Comparison of ENCODE assay signal across 14 cellular contexts in the genomic region with DNA sequence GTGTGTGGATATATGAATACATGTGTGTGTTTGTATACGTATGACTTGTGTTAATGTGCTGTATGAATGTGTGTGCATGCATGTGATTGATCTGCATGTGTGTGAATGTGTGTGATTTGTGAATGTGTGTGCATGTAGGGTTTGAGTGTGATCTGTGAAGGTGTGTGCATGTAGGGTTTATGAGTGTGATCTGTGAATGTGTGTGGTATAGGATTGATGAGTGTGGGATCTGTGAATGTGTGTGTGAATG.
DNase-seq lines count a peak whose midpoint lies in the region; ATAC-seq and TF ChIP-seq lines count a peak whose summit lies in the region.
"Had no signal": no experiment of that assay in that cellular context is flagged by ENCODE, and none has a peak within 500 bp of the region (broad histone marks: within the 10 kb centered on the region; RNA-seq: fewer than 3 reads in every experiment).

No MANE protein-coding gene starts in this region.

- no peak overlapping the region for H2AFZ ChIP-seq in Karpas-422 (ENCODE audit: low read length)

- H3K9me2 ChIP-seq in Karpas-422 (replicated peaks; ENCODE audit: insufficient read depth, low read length) = no peaks in the 10 kb centered on the region

- H3K4me2 ChIP-seq in Karpas-422 (ENCODE audit: low read depth, low read length, poor library complexity, severe bottlenecking) = peak overlapping the region; percentile 61

- H3K27me3 ChIP-seq in heart right ventricle = no peaks in the 10 kb centered on the region
- H3K27me3 ChIP-seq in Karpas-422 (ENCODE audit: low read length) = no peaks in the 10 kb centered on the region
- H3K27me3 ChIP-seq: heart left ventricle had no signal

- H3K9ac ChIP-seq in Karpas-422 (ENCODE audit: low read length) = peak overlapping the region; percentile 35; the same call in 1 of the 2 replicates

- peaks cover 7 to 83% (median 40%) of the 10 kb centered on the region in 9 donors for H3K4me1 ChIP-seq in heart right ventricle
- no peaks in the 10 kb centered on the region; the same call in 1 of the 2 replicates for H3K4me1 ChIP-seq in Karpas-422 (ENCODE audit: low read length)

- H3K4me3 ChIP-seq in heart right ventricle (no peak overlapping the region), Karpas-422 (ENCODE audit: low read length) (no peak overlapping the region)
- H3K4me3 ChIP-seq: heart left ventricle had no signal

- H3K9me3 Mint-ChIP-seq in memory B cell = no peaks in the 10 kb centered on the region
- H3K9me3 Mint-ChIP-seq: activated T-helper 17 cell treated with anti-CD3 and anti-CD28 coated beads, Interleukin-2, amount 50 U/mL, for 72 hours; brain had no signal

- DNase-seq in Right ventricle myocardium superior (peak; percentile 4), heart right ventricle (no peak), Karpas-422 (peak; percentile 43), memory B cell (ENCODE audit: low spot score in 2 of 2) (no peak), DMS153 treated with DMSO at 0.1 percent for 48 hours (lab: John Stamatoyannopoulos, UW; ENCODE audit: unreplicated experiment) (no peak)
- DNase-seq in activated CD8-positive, alpha-beta memory T cell treated with anti-CD3 and anti-CD28 coated beads, Interleukin-2, amount 50 U/mL, for 4 hours = no peak
- DNase-seq: left cardiac atrium, mammary epithelial cell, NCI-H1436 treated with DMSO at 0.1 percent for 48 hours had no signal

- ATAC-seq in Right ventricle myocardium superior (ENCODE audit: poor library complexity) = no peak
- no peak for ATAC-seq in heart right ventricle
- no peak for ATAC-seq in memory B cell (ENCODE audit: low read depth)
- no peak for ATAC-seq in HG02970 (IDR thresholded peaks at IDR 0.05; ENCODE audit: low FRiP score, unreplicated experiment)
- ATAC-seq: activated T-helper 17 cell treated with anti-CD3 and anti-CD28 coated beads, Interleukin-2, amount 50 U/mL, for 72 hours; heart left ventricle; left cardiac atrium; Panc1 had no signal

- no peaks in the 10 kb centered on the region for H4K20me1 ChIP-seq in Karpas-422 (ENCODE audit: insufficient read depth, low read depth, low read length)

- H3K36me3 ChIP-seq in heart right ventricle (peaks cover 0 to 96% (median 13%) of the 10 kb centered on the region in 9 donors), Karpas-422 (ENCODE audit: insufficient read depth, low read length) (peaks cover 61% of the 10 kb centered on the region)

- no peaks in the 10 kb centered on the region for H3K27me3 Mint-ChIP-seq in memory B cell
- H3K27me3 Mint-ChIP-seq: activated T-helper 17 cell treated with anti-CD3 and anti-CD28 coated beads, Interleukin-2, amount 50 U/mL, for 72 hours had no signal

- no peak overlapping the region for H3K4me3 Mint-ChIP-seq in memory B cell
- H3K4me3 Mint-ChIP-seq: brain had no signal

- no peak for TF ChIP-seq CTCF in heart right ventricle (IDR thresholded peaks at IDR 0.05)

- intact Hi-C loops in Right ventricle myocardium superior (cut with DNase I) = no loop called here
- intact Hi-C loops in heart right ventricle (cut with DNase I) = loop anchor here in 9 of 10 donors (2.0 to 10.0 kb wide), 8 partner anchors 48 to 808 kb away; a partner anchor contains a TSS

- H3K27ac Mint-ChIP-seq in memory B cell = peak overlapping the region; percentile 1
- H3K27ac Mint-ChIP-seq: activated T-helper 17 cell treated with anti-CD3 and anti-CD28 coated beads, Interleukin-2, amount 50 U/mL, for 72 hours had no signal

- H3K27ac ChIP-seq in heart right ventricle (peak overlapping the region in 1 of 10 donors; percentile 8), Karpas-422 (ENCODE audit: low read length) (no peak overlapping the region)

- H3K79me2 ChIP-seq in Karpas-422 (ENCODE audit: low read length) = peaks cover 4% of the 10 kb centered on the region; the same call in 1 of the 2 replicates

- H3K36me3 Mint-ChIP-seq in memory B cell = peaks cover 19% of the 10 kb centered on the region
- H3K36me3 Mint-ChIP-seq: brain had no signal

- peaks cover 45% of the 10 kb centered on the region for H3K4me1 Mint-ChIP-seq in memory B cell

- H3K9me3 ChIP-seq in heart right ventricle (no peaks in the 10 kb centered on the region), Karpas-422 (ENCODE audit: low read length) (no peaks in the 10 kb centered on the region)
- H3K9me3 ChIP-seq: heart left ventricle had no signal

- WGBS in heart right ventricle, 2 donors = 87 to 90% methylated on average over 1 of the region's 1 CpG

Comparison
In these comparisons a context has a peak if more than half of its experiments do, and no peak if none do; other contexts are left out.
1. DNase-seq: peak in Right ventricle myocardium superior (single experiment) and Karpas-422 (single experiment); none in heart right ventricle (0 of 2), memory B cell (0 of 2), DMS153 treated with DMSO at 0.1 percent for 48 hours (single experiment) and activated CD8-positive, alpha-beta memory T cell treated with anti-CD3 and anti-CD28 coated beads, Interleukin-2, amount 50 U/mL, for 4 hours (single experiment).